8 cellular contexts compared by ENCODE assay signal in genomic region chr6:56843476-56844349, GRCh38.
A peak's percentile ranks its signal among the peaks of the same experiment; 100 is the strongest.
DNase-seq lines count a peak whose midpoint lies in the region; ATAC-seq, FAIRE-seq and TF ChIP-seq lines count a peak whose summit lies in the region.

No MANE protein-coding gene starts in this region.

- H3K4me3 Mint-ChIP-seq in HFFc6 = peak overlapping the region; percentile 86

- TF ChIP-seq CTCF in HFFc6 (IDR thresholded peaks at IDR 0.05) = peak; percentile 65
- TF ChIP-seq CTCF in NB4 (IDR thresholded peaks at IDR 0.05; ENCODE audit: low read depth, low read length) = peak; percentile 52
- TF ChIP-seq CTCF in GM12878 (IDR thresholded peaks at IDR 0.05 in 2 of 3, conservative IDR thresholded peaks at IDR 0.05 in 1 of 3; ENCODE audit: control insufficient read depth in 2 of 3, extremely low read depth in 1 of 3, insufficient read depth in 1 of 3, low read depth in 3 of 3, low read length in 3 of 3) = peak; percentile 66 to 70 (median 70); a peak in 5 of 6 replicates
- peak; percentile 71 to 86 (median 79) for TF ChIP-seq CTCF in gastrocnemius medialis (IDR thresholded peaks at IDR 0.05 in 4 of 5, conservative IDR thresholded peaks at IDR 0.05 in 1 of 5)

- intact Hi-C loops in GM12878 (cut with micrococcal nuclease; ENCODE audit: unreplicated experiment) (loop anchor here (5.0 kb wide), 2 partner anchors 46 to 76 kb away; no protein-coding TSS in a partner anchor), gastrocnemius medialis (cut with DNase I; ENCODE audit: low total_unique reads) (loop anchor here (1.0 to 5.0 kb wide), 4 partner anchors 47 to 334 kb away; no protein-coding TSS in a partner anchor)

- H3K4me1 ChIP-seq in GM12878 (ENCODE audit: control insufficient read depth, insufficient read depth, low read length) (peaks cover 44% of the 10 kb centered on the region), iPS DF 6.9 (ENCODE audit: control insufficient read depth, insufficient read depth, low read length) (no peaks in the 10 kb centered on the region), gastrocnemius medialis (peaks cover 32 to 41% of the 10 kb centered on the region in 2 donors)

- FAIRE-seq in GM12891 (lab: Jason Lieb, UNC) (peak; percentile 94), GM12878 (lab: Jason Lieb, UNC) (no peak)

- SMC1A ChIA-PET in GM12878 (lab: Charles Lee; ENCODE audit: uncharacterized antibody, unreplicated experiment) = interaction anchor here (0.8 to 12.9 kb wide), 11 partner anchors 8 to 133 kb away, joined by 3 to 358 read pairs (median 5); no protein-coding TSS in a partner anchor

- in situ Hi-C loops in GM12878 (cut with MboI) (loop anchor here (5.0 to 10.0 kb wide), 2 partner anchors 76 to 199 kb away; partner anchors contain the start of gene DST), gastrocnemius medialis (cut with MboI; ENCODE audit: low sequenced_read_pairs in 4 of 4) (loop anchor here in 3 of 4 donors (10.0 kb wide), 4 partner anchors 79 to 199 kb away; partner anchors contain the start of gene DST (in 2 of the 3))

- 1% methylated on average over 43 of the region's 87 CpGs for WGBS in GM12878 (ENCODE audit: insufficient coverage, insufficient replicate concordance, low lambda C conversion rate, missing lambda C conversion rate)
- WGBS in iPS DF 6.9 (ENCODE audit: insufficient coverage, insufficient read length) = no CpG with 5 or more reads among the region's 87 CpGs

- H3K27me3 ChIP-seq in GM12878 (replicated peaks in 1 of 2; ENCODE audit: control insufficient read depth in 2 of 2, insufficient read depth in 2 of 2, low read length in 1 of 2) = no peaks in the 10 kb centered on the region
- H3K27me3 ChIP-seq in iPS DF 6.9 (ENCODE audit: control insufficient read depth, insufficient read depth, low read length) = no peaks in the 10 kb centered on the region
- no peaks in the 10 kb centered on the region for H3K27me3 ChIP-seq in gastrocnemius medialis

- peak overlapping the region; percentile 79 for H2AFZ ChIP-seq in GM12878 (ENCODE audit: control insufficient read depth, low read depth, low read length)

- POLR2A ChIA-PET in GM12878 (lab: Charles Lee) = interaction anchor here (0.6 to 1.9 kb wide), 11 partner anchors 10 to 134 kb away, joined by 3 to 6 read pairs (median 4); no protein-coding TSS in a partner anchor

- TF ChIP-seq POLR2A in GM12891 (IDR thresholded peaks at IDR 0.05; ENCODE audit: low read depth, low read length) = no peak
- no peak for TF ChIP-seq POLR2A in NB4 (IDR thresholded peaks at IDR 0.05; ENCODE audit: extremely low read depth, insufficient read length)
- TF ChIP-seq POLR2A in GM12878 (IDR thresholded peaks at IDR 0.05; ENCODE audit: low read depth, low read length) = peak; percentile 71
- TF ChIP-seq POLR2A in gastrocnemius medialis (IDR thresholded peaks at IDR 0.05) = peak; percentile 90 to 94

- H3K9me3 Mint-ChIP-seq in HFFc6 = no peaks in the 10 kb centered on the region

- no peaks in the 10 kb centered on the region; a peak in 1 of 4 replicates for H3K36me3 ChIP-seq in GM12878 (ENCODE audit: control insufficient read depth in 2 of 2, insufficient read depth in 2 of 2, low read length in 1 of 2)
- no peaks in the 10 kb centered on the region for H3K36me3 ChIP-seq in iPS DF 6.9 (ENCODE audit: control insufficient read depth, insufficient read depth, low read length)
- H3K36me3 ChIP-seq in gastrocnemius medialis = no peaks in the 10 kb centered on the region

- DNase-seq in GM12891 (ENCODE audit: insufficient read length, low spot score) (peak; percentile 69), HFFc6 (peak; percentile 76), NB4 (ENCODE audit: low read depth) (peak; percentile 90), SW 1271 (lab: John Stamatoyannopoulos, UW) (peak; percentile 70 to 77), GM12878 (ENCODE audit: low read depth, low spot score) (peak; percentile 66), iPS DF 6.9 (ENCODE audit: low read depth, low spot score) (peak; percentile 57), gastrocnemius medialis (peak; percentile 74 to 89)
- DNase-seq in activated CD4-positive, CD25-positive, alpha-beta regulatory T cell (lab: John Stamatoyannopoulos, UW) = no peak

- TF ChIP-seq RAD21 in GM12878 (IDR thresholded peaks at IDR 0.05; ENCODE audit: insufficient read depth, low read depth, low read length) = peak; percentile 67

- H3K4me1 Mint-ChIP-seq in HFFc6 (ENCODE audit: low read depth) = peaks cover 59% of the 10 kb centered on the region

- H3K27ac Mint-ChIP-seq in HFFc6 = peak overlapping the region; percentile 68

- H3K9ac ChIP-seq in GM12878 (ENCODE audit: control insufficient read depth, insufficient read depth, low read length) = peak overlapping the region; percentile 91

- H3K4me3 ChIP-seq in NB4 (ENCODE audit: low read depth, low read length) (peak overlapping the region; percentile 54), GM12878 (peak overlapping the region; percentile 95), iPS DF 6.9 (ENCODE audit: low read length) (peak overlapping the region; percentile 70; the same call in 1 of the 2 replicates), gastrocnemius medialis (peak overlapping the region; percentile 64 to 90 (median 89))

- H3K79me2 ChIP-seq in GM12878 (ENCODE audit: control insufficient read depth, insufficient read depth, low read length) = peaks cover 92% of the 10 kb centered on the region

- RAD21 ChIA-PET in GM12878 (lab: Charles Lee; ENCODE audit: unreplicated experiment) = interaction anchor here (0.6 to 17.3 kb wide), 17 partner anchors 7 to 249 kb away, joined by 3 to 450 read pairs (median 4); no protein-coding TSS in a partner anchor

- peak overlapping the region; percentile 45; the same call in 1 of the 2 replicates for H3K4me2 ChIP-seq in GM12878 (ENCODE audit: control insufficient read depth, insufficient read depth)

- ATAC-seq in GM12878 = peak; percentile 91
- ATAC-seq in gastrocnemius medialis = peak; percentile 64 to 66

- peaks cover 39% of the 10 kb centered on the region for H3K36me3 Mint-ChIP-seq in HFFc6 (ENCODE audit: low read depth)

- peaks cover 4% of the 10 kb centered on the region for H3K27me3 Mint-ChIP-seq in HFFc6 (ENCODE audit: insufficient read depth)

- H3K9me3 ChIP-seq in GM12878 (replicated peaks; ENCODE audit: control insufficient read depth, insufficient read depth, low read length) (no peaks in the 10 kb centered on the region; the same call in 2 of the 3 replicates), iPS DF 6.9 (ENCODE audit: control insufficient read depth, insufficient read depth, low read length) (no peaks in the 10 kb centered on the region), gastrocnemius medialis (no peaks in the 10 kb centered on the region)

- CTCF ChIA-PET in GM12878 (lab: Yijun Ruan, JAX) = interaction anchor here (0.7 to 18.7 kb wide), 20 partner anchors 8 to 248 kb away, joined by 3 to 494 read pairs (median 4); no protein-coding TSS in a partner anchor

- BruUV-seq in GM12878 (replicated peaks; lab: Mats Ljungman, UMichigan) = no TSS peak

- H3K27ac ChIP-seq in GM12878 (ENCODE audit: control insufficient read depth, insufficient read depth) = peak overlapping the region; percentile 82
- no peak overlapping the region for H3K27ac ChIP-seq in iPS DF 6.9 (ENCODE audit: low read length)
- H3K27ac ChIP-seq in gastrocnemius medialis = peak overlapping the region; percentile 85 to 98 (median 98)

- TF ChIP-seq EP300 in GM12878 (IDR thresholded peaks at IDR 0.05; ENCODE audit: borderline replicate concordance in 1 of 2, control insufficient read depth in 1 of 2, low read depth in 2 of 2, low read length in 2 of 2) = no peak

- no peaks in the 10 kb centered on the region for H4K20me1 ChIP-seq in GM12878 (ENCODE audit: control insufficient read depth, insufficient read depth)

TF ChIP-seq in GM12891, 5 proteins besides CTCF, POLR2A, EP300 and RAD21:
- TF ChIP-seq POLR2AphosphoS5 (IDR thresholded peaks at IDR 0.05; ENCODE audit: low read depth, low read length) (no peak), POU2F2 (IDR thresholded peaks at IDR 0.05; ENCODE audit: low read depth, low read length) (peak; percentile 56; the same call in 1 of the 2 replicates), PAX5 (IDR thresholded peaks at IDR 0.05; ENCODE audit: insufficient read depth, low read length, severe bottlenecking) (no peak), SPI1 (IDR thresholded peaks at IDR 0.05; ENCODE audit: low read depth, low read length) (no peak), TAF1 (IDR thresholded peaks at IDR 0.05; ENCODE audit: low read depth, low read length) (0 out of 2 replicates have a peak, but pooled peaks have one; percentile 28)

TF ChIP-seq in GM12878, 131 proteins besides CTCF, POLR2A, EP300 and RAD21 (continues in another document):
- TF ChIP-seq PML (IDR thresholded peaks at IDR 0.05; ENCODE audit: low read length) = no peak
- TF ChIP-seq CBX3 (IDR thresholded peaks at IDR 0.05; ENCODE audit: borderline replicate concordance, low read depth) = no peak
- no peak for TF ChIP-seq TARDBP (IDR thresholded peaks at IDR 0.05; ENCODE audit: borderline replicate concordance)
- TF ChIP-seq IKZF2 (IDR thresholded peaks at IDR 0.05) = no peak
- no peak for TF ChIP-seq IRF3 (IDR thresholded peaks at IDR 0.05)
- TF ChIP-seq ZBED1 (IDR thresholded peaks at IDR 0.05; ENCODE audit: borderline replicate concordance) = no peak
- TF ChIP-seq ZNF217 (IDR thresholded peaks at IDR 0.05) = 0 out of 2 replicates have a peak, but pooled peaks have one; percentile 17
- peak; percentile 81 for TF ChIP-seq NRF1 (conservative IDR thresholded peaks at IDR 0.05; ENCODE audit: low read depth, low read length)
- peak; percentile 50; the same call in 1 of the 2 replicates for TF ChIP-seq CBFB (IDR thresholded peaks at IDR 0.05; ENCODE audit: low read depth)
- TF ChIP-seq ATF2 (IDR thresholded peaks at IDR 0.05; ENCODE audit: low read length) = no peak

Comparison
In these comparisons a context has a peak if more than half of its experiments do, and no peak if none do; other contexts are left out.
1. DNase-seq: peak in GM12891 (single experiment), HFFc6 (single experiment), NB4 (single experiment), SW 1271 (2 of 2), GM12878 (single experiment), iPS DF 6.9 (single experiment) and gastrocnemius medialis (2 of 2); none in activated CD4-positive, CD25-positive, alpha-beta regulatory T cell (0 of 4).
2. POLR2A ChIP-seq: peak in GM12878 (single experiment) and gastrocnemius medialis (2 of 2); none in GM12891 (single experiment) and NB4 (single experiment).
3. Peak in every context shown above with its lines, with median percentiles within 50 percentile points of each other: CTCF ChIP-seq and H3K4me3 ChIP-seq.